Comparison of ENCODE assay signal across 17 cellular contexts in genomic region chr12:132287391-132288238, GRCh38. TPM values are rescaled to one million over a fixed set of nuclear protein-coding genes. Genes with fewer than 3 reads are reported as not detected.
"Had no signal": no experiment of that assay in that cellular context is flagged by ENCODE, and none has a peak within 500 bp of the region (broad histone marks: within the 10 kb centered on the region; RNA-seq: fewer than 3 reads in every experiment).

No MANE protein-coding gene starts in this region.

- H3K27ac ChIP-seq: ascending aorta, prostate gland, sigmoid colon had no signal

- H3K9me3 ChIP-seq: ascending aorta, prostate gland, sigmoid colon had no signal

- H3K4me1 ChIP-seq: ascending aorta, prostate gland had no signal

- H3K4me3 ChIP-seq: ascending aorta, prostate gland, sigmoid colon had no signal

- FAIRE-seq: endometrium, islet of Langerhans had no signal

- DNase-seq: activated CD4-positive, alpha-beta memory T cell treated with anti-CD3 and anti-CD28 coated beads for 36 hours; activated CD4-positive, alpha-beta T cell treated with anti-CD3 and anti-CD28 coated beads for 1 hour; activated CD8-positive, alpha-beta memory T cell treated with anti-CD3 and anti-CD28 coated beads, Interleukin-2, amount 10 ng/mL, durations not matched to agents 7 days and 5 days; activated naive CD4-positive, alpha-beta T cell treated with anti-CD3 and anti-CD28 coated beads, Interleukin-2, amount 10 ng/mL, durations not matched to agents 7 days and 5 days; activated T-cell treated with anti-CD3 and anti-CD28 coated beads, Interleukin-2, amount 50 U/mL, for 1 hour; mesendoderm; nephron progenitor cell; sigmoid colon; stimulated activated CD4-positive, alpha-beta T cell treated with anti-CD3 and anti-CD28 coated beads, Interleukin-1b, Interleukin-23, amount 100 ng/mL, for 48 hours; T-helper 1 cell; T1000 had no signal

- H3K36me3 ChIP-seq: ascending aorta, prostate gland, sigmoid colon had no signal

- ATAC-seq: activated CD8-positive, alpha-beta memory T cell treated with anti-CD3 and anti-CD28 coated beads, Interleukin-2, amount 10 ng/mL, durations not matched to agents 7 days and 5 days had no signal

RNA-seq across cellular contexts. Expression of gene GALNT9, which starts 41.8 kb away (rescaled TPM):
- total RNA-seq: activated CD8-positive, alpha-beta memory T cell treated with anti-CD3 and anti-CD28 coated beads, Interleukin-2, amount 10 ng/mL, durations not matched to agents 7 days and 5 days; activated T-helper 2 cell treated with anti-CD3 and anti-CD28 coated beads, Interferon-gamma antibody, Interleukin-2, Interleukin-4, amounts not matched to agents 10 μg/mL and 5 μg/mL and 100 μg/mL, durations not matched to agents 14 hours and 24 hours and 36 hours; ascending aorta; esophagus mucosa had no signal
